Comparison of ENCODE assay signal across 7 cellular contexts in the genomic region with DNA sequence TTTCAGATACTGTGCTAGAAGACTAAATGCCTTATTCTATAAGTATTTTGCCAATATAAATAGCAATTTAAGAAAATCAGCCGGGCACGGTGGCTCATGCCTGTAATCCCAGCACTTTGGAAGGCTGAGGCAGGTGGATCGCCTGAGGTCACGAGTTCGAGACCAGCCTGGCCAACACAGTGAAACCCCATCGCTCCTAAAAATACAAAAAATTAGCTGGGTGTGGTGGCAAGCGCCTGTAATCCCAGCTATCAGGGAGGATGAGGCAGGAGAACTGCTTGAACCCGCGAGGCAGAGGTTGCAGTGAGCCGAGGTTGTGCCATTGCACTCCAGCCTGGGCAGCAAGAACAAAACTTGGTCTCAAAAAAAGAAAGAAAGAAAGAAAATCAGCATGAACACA.
DNase-seq lines count a peak whose midpoint lies in the region; ATAC-seq and TF ChIP-seq lines count a peak whose summit lies in the region.
"Not testable (repeated sequence)": the region's sequence is repeated elsewhere in the genome, so short reads cannot be mapped to it uniquely, and the experiment has no call there.

No MANE protein-coding gene starts in this region.

- not testable (repeated sequence) for H3K4me3 ChIP-seq in HEK293 (ENCODE audit: low read depth, low read length); PC-3 (ENCODE audit: low read length)
- H3K4me3 ChIP-seq in neutrophil (ENCODE audit: low read depth in 1 of 2, low read length in 1 of 2) = peak overlapping the region in 1 of 2 experiments; percentile 55

- H3K9me3 Mint-ChIP-seq in activated T-helper 1 cell treated with anti-CD3 and anti-CD28 coated beads, Interleukin-12 subunit alpha, Interleukin-12 subunit beta, Interleukin-2, Interleukin-4 antibody, amounts not matched to agents 30 ng/mL and 10 ng/mL and 1 ng/mL, durations not matched to agents 14 hours and 24 hours and 36 hours; chondrocyte (ENCODE audit: low read depth); stimulated activated naive CD8-positive, alpha-beta T cell treated with anti-CD3 and anti-CD28 coated beads, Interleukin-15, Interleukin-2, amounts not matched to agents 100 ng/mL and 50 ng/mL, for 24 hours: not testable (repeated sequence)

- DNase-seq in PC-3; RWPE1 (ENCODE audit: low spot score); activated T-helper 1 cell treated with anti-CD3 and anti-CD28 coated beads, Interleukin-12 subunit alpha, Interleukin-12 subunit beta, Interleukin-2, Interleukin-4 antibody, amounts not matched to agents 30 ng/mL and 10 ng/mL and 1 ng/mL, durations not matched to agents 14 hours and 24 hours and 36 hours (ENCODE audit: low spot score); chondrocyte (ENCODE audit: low spot score): not testable (repeated sequence)

- not testable (repeated sequence) for H3K36me3 ChIP-seq in HEK293 (ENCODE audit: control insufficient read depth in 2 of 2, insufficient read depth in 1 of 2, low read length in 2 of 2); PC-3 (ENCODE audit: low read depth, low read length); neutrophil

- H3K4me1 Mint-ChIP-seq in activated T-helper 1 cell treated with anti-CD3 and anti-CD28 coated beads, Interleukin-12 subunit alpha, Interleukin-12 subunit beta, Interleukin-2, Interleukin-4 antibody, amounts not matched to agents 30 ng/mL and 10 ng/mL and 1 ng/mL, durations not matched to agents 14 hours and 24 hours and 36 hours (ENCODE audit: low read depth) = peaks cover 44% of the 10 kb centered on the region
- H3K4me1 Mint-ChIP-seq in chondrocyte (ENCODE audit: low read depth) = peaks cover 54% of the 10 kb centered on the region
- H3K4me1 Mint-ChIP-seq in stimulated activated naive CD8-positive, alpha-beta T cell treated with anti-CD3 and anti-CD28 coated beads, Interleukin-15, Interleukin-2, amounts not matched to agents 100 ng/mL and 50 ng/mL, for 24 hours (ENCODE audit: low read depth) = peaks cover 74% of the 10 kb centered on the region

- H2AFZ ChIP-seq in PC-3 (ENCODE audit: low read length) = not testable (repeated sequence)

- H3F3A ChIP-seq in PC-3 (ENCODE audit: low read length, unreplicated experiment) = not testable (repeated sequence)

- not testable (repeated sequence) for H3K27me3 ChIP-seq in PC-3 (ENCODE audit: low read length); neutrophil

- not testable (repeated sequence) for TF ChIP-seq CTCF in HEK293 (tag by site-specific recombination; IDR thresholded peaks at IDR 0.05); PC-3 (conservative IDR thresholded peaks at IDR 0.05; ENCODE audit: low read depth, low read length); RWPE1 (conservative IDR thresholded peaks at IDR 0.05; ENCODE audit: low read depth); chondrocyte (IDR thresholded peaks at IDR 0.05); neutrophil (IDR thresholded peaks at IDR 0.05)

- peaks cover 14% of the 10 kb centered on the region for H3K36me3 Mint-ChIP-seq in activated T-helper 1 cell treated with anti-CD3 and anti-CD28 coated beads, Interleukin-12 subunit alpha, Interleukin-12 subunit beta, Interleukin-2, Interleukin-4 antibody, amounts not matched to agents 30 ng/mL and 10 ng/mL and 1 ng/mL, durations not matched to agents 14 hours and 24 hours and 36 hours (ENCODE audit: low read depth)
- not testable (repeated sequence) for H3K36me3 Mint-ChIP-seq in chondrocyte (ENCODE audit: low read depth); stimulated activated naive CD8-positive, alpha-beta T cell treated with anti-CD3 and anti-CD28 coated beads, Interleukin-15, Interleukin-2, amounts not matched to agents 100 ng/mL and 50 ng/mL, for 24 hours (ENCODE audit: low read depth)

- not testable (repeated sequence) for H3K9me3 ChIP-seq in HEK293 (ENCODE audit: control insufficient read depth, insufficient read depth, low read depth, low read length); PC-3 (ENCODE audit: low read length); neutrophil

- not testable (repeated sequence) for H3K27ac Mint-ChIP-seq in activated T-helper 1 cell treated with anti-CD3 and anti-CD28 coated beads, Interleukin-12 subunit alpha, Interleukin-12 subunit beta, Interleukin-2, Interleukin-4 antibody, amounts not matched to agents 30 ng/mL and 10 ng/mL and 1 ng/mL, durations not matched to agents 14 hours and 24 hours and 36 hours
- peak overlapping the region; percentile 61 for H3K27ac Mint-ChIP-seq in chondrocyte (ENCODE audit: unreplicated experiment)
- H3K27ac Mint-ChIP-seq in stimulated activated naive CD8-positive, alpha-beta T cell treated with anti-CD3 and anti-CD28 coated beads, Interleukin-15, Interleukin-2, amounts not matched to agents 100 ng/mL and 50 ng/mL, for 24 hours = peak overlapping the region; percentile 61

- BruUV-seq in PC-3 (replicated peaks; lab: Mats Ljungman, UMichigan) = not testable (repeated sequence)

- H3K9ac ChIP-seq in PC-3 (ENCODE audit: low read length) = not testable (repeated sequence)

- H4K20me1 ChIP-seq in PC-3 (ENCODE audit: low read length) = peaks cover 14% of the 10 kb centered on the region; the same call in 1 of the 2 replicates

- peak overlapping the region; percentile 74; the same call in 1 of the 2 replicates for H3K4me2 ChIP-seq in PC-3 (ENCODE audit: low read length)

- POLR2A ChIA-PET in HEK293 (lab: Yijun Ruan, JAX) (interaction anchor here (0.7 kb wide), 1 partner anchor 430 kb away, joined by 4 read pairs; no protein-coding TSS in a partner anchor), PC-3 (lab: Charles Lee; ENCODE audit: unreplicated experiment) (interaction anchor here (0.6 kb wide), 2 partner anchors 11 to 148 kb away, joined by 3 to 4 read pairs; no protein-coding TSS in a partner anchor)
- POLR2A ChIA-PET in RWPE1 (lab: Yijun Ruan, JAX; ENCODE audit: low non-redundant PET) = not testable (repeated sequence)

- H3K9me2 ChIP-seq in PC-3 (replicated peaks; ENCODE audit: low read length) = not testable (repeated sequence)

- CTCF ChIA-PET in HEK293 (lab: Yijun Ruan, JAX) (interaction anchor here (1.1 to 1.2 kb wide), 2 partner anchors 485 to 585 kb away, joined by 3 to 4 read pairs; no protein-coding TSS in a partner anchor), RWPE1 (lab: Yijun Ruan, JAX) (interaction anchor here (0.7 kb wide), 1 partner anchor 485 kb away, joined by 3 read pairs; no protein-coding TSS in a partner anchor)
- CTCF ChIA-PET in PC-3 (lab: Charles Lee) = not testable (repeated sequence)

- H3K79me2 ChIP-seq in PC-3 (ENCODE audit: low read length) = peaks cover 93% of the 10 kb centered on the region

- peak overlapping the region; percentile 15 for H3K4me3 Mint-ChIP-seq in activated T-helper 1 cell treated with anti-CD3 and anti-CD28 coated beads, Interleukin-12 subunit alpha, Interleukin-12 subunit beta, Interleukin-2, Interleukin-4 antibody, amounts not matched to agents 30 ng/mL and 10 ng/mL and 1 ng/mL, durations not matched to agents 14 hours and 24 hours and 36 hours
- H3K4me3 Mint-ChIP-seq in chondrocyte (ENCODE audit: unreplicated experiment); stimulated activated naive CD8-positive, alpha-beta T cell treated with anti-CD3 and anti-CD28 coated beads, Interleukin-15, Interleukin-2, amounts not matched to agents 100 ng/mL and 50 ng/mL, for 24 hours: not testable (repeated sequence)

- H3K4me1 ChIP-seq in HEK293 (ENCODE audit: control insufficient read depth, insufficient read depth, low read length) = not testable (repeated sequence)
- peaks cover 54% of the 10 kb centered on the region for H3K4me1 ChIP-seq in PC-3 (ENCODE audit: insufficient read depth, low read length)
- peaks cover 56 to 66% of the 10 kb centered on the region in 2 experiments for H3K4me1 ChIP-seq in neutrophil (ENCODE audit: control insufficient read depth in 1 of 2, insufficient read depth in 1 of 2, low read depth in 1 of 2, low read length in 1 of 2)

- H3K27me3 Mint-ChIP-seq in activated T-helper 1 cell treated with anti-CD3 and anti-CD28 coated beads, Interleukin-12 subunit alpha, Interleukin-12 subunit beta, Interleukin-2, Interleukin-4 antibody, amounts not matched to agents 30 ng/mL and 10 ng/mL and 1 ng/mL, durations not matched to agents 14 hours and 24 hours and 36 hours (ENCODE audit: insufficient read depth); chondrocyte (ENCODE audit: low read depth); stimulated activated naive CD8-positive, alpha-beta T cell treated with anti-CD3 and anti-CD28 coated beads, Interleukin-15, Interleukin-2, amounts not matched to agents 100 ng/mL and 50 ng/mL, for 24 hours: not testable (repeated sequence)

- H3K27ac ChIP-seq in HEK293 (ENCODE audit: extremely low read depth, low read depth, low read length) = not testable (repeated sequence)
- peak overlapping the region; percentile 86; the same call in 1 of the 2 replicates for H3K27ac ChIP-seq in PC-3 (ENCODE audit: low read length)
- H3K27ac ChIP-seq in RWPE1 = peak overlapping the region; percentile 40; the same call in 1 of the 2 replicates
- H3K27ac ChIP-seq in neutrophil = peak overlapping the region; percentile 95

- not testable (repeated sequence) for ATAC-seq in PC-3

- intact Hi-C loops in PC-3 (cut with micrococcal nuclease); activated T-helper 1 cell treated with anti-CD3 and anti-CD28 coated beads, Interleukin-12 subunit alpha, Interleukin-12 subunit beta, Interleukin-2, Interleukin-4 antibody, amounts not matched to agents 30 ng/mL and 10 ng/mL and 1 ng/mL, durations not matched to agents 14 hours and 24 hours and 36 hours (cut with micrococcal nuclease): not testable (repeated sequence)

TF ChIP-seq in HEK293, 187 proteins besides CTCF, POLR2A, EP300 and RAD21:
- TF ChIP-seq ZNF121 (tag by site-specific recombination; IDR thresholded peaks at IDR 0.05) = peak; percentile 61; the same call in 1 of the 2 replicates
